ENCODE assay signal across 28 cellular contexts in the genomic region with DNA sequence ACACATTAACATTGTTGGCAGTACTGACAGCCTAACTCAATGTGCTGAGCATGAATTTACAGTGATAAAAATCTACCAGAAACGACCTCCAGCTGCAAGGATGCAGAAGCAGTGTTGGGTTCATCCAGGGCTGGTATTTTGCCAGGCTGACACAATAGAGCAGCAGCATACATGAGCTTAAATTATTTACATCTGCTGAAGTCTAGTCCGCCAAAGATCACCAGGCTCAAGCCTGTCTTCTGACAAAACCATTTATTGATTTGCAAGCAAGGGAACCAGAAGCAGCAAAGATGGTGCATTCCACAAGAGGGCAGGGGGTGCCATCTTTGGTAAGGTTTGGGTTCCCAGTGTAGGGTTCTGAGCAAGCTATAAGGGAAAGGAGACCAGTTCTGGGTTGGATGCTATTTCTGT. TPM values are rescaled to one million over a fixed set of nuclear protein-coding genes. Genes with fewer than 3 reads are reported as not detected.
A peak's percentile ranks its signal among the peaks of the same experiment; 100 is the strongest.
DNase-seq lines count a peak whose midpoint lies in the region; ATAC-seq lines count a peak whose summit lies in the region.
"Had no signal": no experiment of that assay in that cellular context is flagged by ENCODE, and none has a peak within 500 bp of the region (broad histone marks: within the 10 kb centered on the region; RNA-seq: fewer than 3 reads in every experiment).

No MANE protein-coding gene starts in this region.

- no peak for ATAC-seq in stimulated activated effector memory CD8-positive, alpha-beta T cell treated with anti-CD3 and anti-CD28 coated beads, Interleukin-12 subunit alpha, Interleukin-12 subunit beta, amount 100 ng/mL, for 72 hours
- ATAC-seq in GM19463 (IDR thresholded peaks at IDR 0.05; ENCODE audit: unreplicated experiment), result no peak
- ATAC-seq: GM12878, PC-3, upper lobe of right lung had no signal

- peak overlapping the region; percentile 34 for H3K27ac Mint-ChIP-seq in T-helper 2 cell treated with Interferon-gamma antibody and Interleukin-4, amounts not matched to agents 5 μg/mL and 100 μg/mL, for 36 hours
- H3K27ac Mint-ChIP-seq in stimulated activated effector memory CD8-positive, alpha-beta T cell treated with anti-CD3 and anti-CD28 coated beads, Interleukin-12 subunit alpha, Interleukin-12 subunit beta, amount 100 ng/mL, for 72 hours, result peak overlapping the region; percentile 5
- H3K27ac Mint-ChIP-seq: activated naive CD8-positive, alpha-beta T cell had no signal

- H3K4me3 Mint-ChIP-seq in T-helper 2 cell treated with Interferon-gamma antibody and Interleukin-4, amounts not matched to agents 5 μg/mL and 100 μg/mL, for 36 hours, result no peak overlapping the region
- no peak overlapping the region for H3K4me3 Mint-ChIP-seq in stimulated activated effector memory CD8-positive, alpha-beta T cell treated with anti-CD3 and anti-CD28 coated beads, Interleukin-12 subunit alpha, Interleukin-12 subunit beta, amount 100 ng/mL, for 72 hours
- H3K4me3 Mint-ChIP-seq: activated naive CD8-positive, alpha-beta T cell; CD4-positive, alpha-beta memory T cell; H9 had no signal

- H3K4me1 Mint-ChIP-seq in T-helper 2 cell treated with Interferon-gamma antibody and Interleukin-4, amounts not matched to agents 5 μg/mL and 100 μg/mL, for 36 hours (ENCODE audit: low read depth), result peaks cover 2% of the 10 kb centered on the region
- H3K4me1 Mint-ChIP-seq in stimulated activated effector memory CD8-positive, alpha-beta T cell treated with anti-CD3 and anti-CD28 coated beads, Interleukin-12 subunit alpha, Interleukin-12 subunit beta, amount 100 ng/mL, for 72 hours, result no peaks in the 10 kb centered on the region
- H3K4me1 Mint-ChIP-seq: H9 had no signal

- no peaks in the 10 kb centered on the region for H3K9me3 Mint-ChIP-seq in T-helper 2 cell treated with Interferon-gamma antibody and Interleukin-4, amounts not matched to agents 5 μg/mL and 100 μg/mL, for 36 hours
- no peaks in the 10 kb centered on the region for H3K9me3 Mint-ChIP-seq in stimulated activated effector memory CD8-positive, alpha-beta T cell treated with anti-CD3 and anti-CD28 coated beads, Interleukin-12 subunit alpha, Interleukin-12 subunit beta, amount 100 ng/mL, for 72 hours
- H3K9me3 Mint-ChIP-seq: CD4-positive, alpha-beta memory T cell had no signal

- DNase-seq in T-helper 2 cell treated with Interferon-gamma antibody and Interleukin-4, amounts not matched to agents 5 μg/mL and 100 μg/mL, for 36 hours (ENCODE audit: low spot score), result no peak
- DNase-seq in T-helper 2 cell (no peak), SK-N-DZ (ENCODE audit: low spot score) (peak; percentile 82), fibroblast of peridontal ligament (ENCODE audit: extremely low read depth) (peak; percentile 41), amniotic stem cell (lab: John Stamatoyannopoulos, UW) (no peak)
- no peak for DNase-seq in stimulated activated effector memory CD8-positive, alpha-beta T cell treated with anti-CD3 and anti-CD28 coated beads, Interleukin-12 subunit alpha, Interleukin-12 subunit beta, amount 100 ng/mL, for 72 hours (ENCODE audit: low spot score in 2 of 2)
- DNase-seq in stimulated activated CD4-positive, alpha-beta T cell treated with anti-CD3 and anti-CD28 coated beads, Interleukin-15, amount 100 ng/mL, for 24 hours, result no peak
- DNase-seq: 8988T; activated CD4-positive, alpha-beta T cell treated with anti-CD3 and anti-CD28 coated beads for 4 hours; CD4-positive, alpha-beta memory T cell; foreskin melanocyte; H9; heart right ventricle; Karpas-422; kidney; NCI-H1417; NCI-H2081; NCI-H2227 treated with DMSO at 0.1 percent for 48 hours; NCI-H526; nucleus accumbens; PC-3; Right ventricle myocardium superior; stimulated activated naive CD4-positive, alpha-beta T cell; T1000; upper lobe of right lung had no signal

- peaks cover 34% of the 10 kb centered on the region for H3K36me3 Mint-ChIP-seq in T-helper 2 cell treated with Interferon-gamma antibody and Interleukin-4, amounts not matched to agents 5 μg/mL and 100 μg/mL, for 36 hours (ENCODE audit: low read depth)
- H3K36me3 Mint-ChIP-seq in stimulated activated effector memory CD8-positive, alpha-beta T cell treated with anti-CD3 and anti-CD28 coated beads, Interleukin-12 subunit alpha, Interleukin-12 subunit beta, amount 100 ng/mL, for 72 hours, result peaks cover 40% of the 10 kb centered on the region

- no peaks in the 10 kb centered on the region for H3K27me3 Mint-ChIP-seq in T-helper 2 cell treated with Interferon-gamma antibody and Interleukin-4, amounts not matched to agents 5 μg/mL and 100 μg/mL, for 36 hours (ENCODE audit: low read depth)
- H3K27me3 Mint-ChIP-seq: activated naive CD8-positive, alpha-beta T cell; CD4-positive, alpha-beta memory T cell had no signal

RNA-seq across cellular contexts. Expression of gene C5orf34, which starts 8.7 kb away (rescaled TPM):
- polyA plus RNA-seq in SK-N-DZ (2014; cell fraction: cytosol; rRNA removed), result 19.6 and 20.0 TPM in 2 replicates
- polyA plus RNA-seq in SK-N-DZ (2014; cell fraction: nucleus; rRNA removed), result 28.2 and 40.3 TPM in 2 replicates

RNA-seq across cellular contexts. Expression of gene PAIP1, which starts 33.2 kb away (rescaled TPM):
- polyA plus RNA-seq in SK-N-DZ (2014; cell fraction: cytosol; rRNA removed), result 151 and 177 TPM in 2 replicates
- 124 and 129 TPM in 2 replicates for polyA plus RNA-seq in SK-N-DZ (2014; cell fraction: nucleus; rRNA removed)

RNA-seq across cellular contexts. Expression of gene TMEM267, which starts 40.0 kb away (rescaled TPM):
- polyA plus RNA-seq in SK-N-DZ (2014; cell fraction: cytosol; rRNA removed), result 4.8 and 5.1 TPM in 2 replicates
- 11.5 and 12.8 TPM in 2 replicates for polyA plus RNA-seq in SK-N-DZ (2014; cell fraction: nucleus; rRNA removed)

Comparison
In these comparisons a context has a peak if more than half of its experiments do, and no peak if none do; other contexts are left out.
1. DNase-seq: peak in SK-N-DZ (single experiment) and fibroblast of peridontal ligament (single experiment); none in T-helper 2 cell treated with Interferon-gamma antibody and Interleukin-4, amounts not matched to agents 5 μg/mL and 100 μg/mL, for 36 hours (single experiment), T-helper 2 cell (0 of 5), stimulated activated effector memory CD8-positive, alpha-beta T cell treated with anti-CD3 and anti-CD28 coated beads, Interleukin-12 subunit alpha, Interleukin-12 subunit beta, amount 100 ng/mL, for 72 hours (0 of 2), stimulated activated CD4-positive, alpha-beta T cell treated with anti-CD3 and anti-CD28 coated beads, Interleukin-15, amount 100 ng/mL, for 24 hours (single experiment) and amniotic stem cell (single experiment).